Comparison of ENCODE assay signal across 9 cellular contexts in the genomic region with DNA sequence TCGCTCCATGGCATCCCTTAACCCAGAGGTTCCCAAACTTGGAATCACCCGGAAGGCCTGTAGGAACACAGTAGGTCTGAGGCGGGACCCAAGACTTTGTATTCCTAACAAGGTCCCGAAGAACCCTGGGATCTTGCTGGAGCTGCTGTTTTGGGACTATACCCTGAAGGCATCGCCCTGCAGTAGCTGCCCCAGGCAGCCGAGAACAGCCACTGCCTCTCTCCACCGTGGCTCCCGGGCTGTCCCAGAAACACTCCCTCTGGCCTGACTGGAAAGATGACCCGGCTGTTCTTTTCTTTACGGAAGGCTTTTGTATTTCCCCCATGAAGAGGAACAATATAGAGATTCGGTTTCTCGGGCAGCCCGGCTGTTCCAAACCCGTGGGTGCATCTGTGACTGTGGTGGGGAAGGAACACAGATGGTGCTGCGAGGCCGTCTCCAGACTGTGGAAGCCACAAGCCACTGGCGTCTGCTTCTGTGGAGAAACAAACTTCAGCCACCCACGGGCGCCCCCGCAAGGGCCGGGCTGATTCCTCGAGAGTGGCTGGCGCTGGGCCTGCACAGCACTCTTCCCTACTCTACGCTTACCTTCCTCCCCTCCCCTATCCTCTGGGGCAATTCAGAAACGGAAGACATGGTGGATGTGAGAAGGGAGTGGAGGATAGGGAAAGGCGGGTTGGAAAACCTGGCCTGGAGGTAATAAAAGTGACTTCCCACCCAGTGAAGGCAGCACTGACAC. TPM values are rescaled to one million over a fixed set of nuclear protein-coding genes. Genes with fewer than 3 reads are reported as not detected.
DNase-seq lines count a peak whose midpoint lies in the region; ATAC-seq and TF ChIP-seq lines count a peak whose summit lies in the region.
"Had no signal": no experiment of that assay in that cellular context is flagged by ENCODE, and none has a peak within 500 bp of the region (broad histone marks: within the 10 kb centered on the region; RNA-seq: fewer than 3 reads in every experiment).

No MANE protein-coding gene starts in this region.

- no peak for TF ChIP-seq CTCF in GM06990 (IDR thresholded peaks at IDR 0.05; ENCODE audit: insufficient read depth, low read length, poor library complexity, severe bottlenecking)

- DNase-seq in GM06990 (ENCODE audit: extremely low read depth, insufficient read length) (peak; percentile 18), NCI-H82 (lab: John Stamatoyannopoulos, UW) (peak; percentile 56), germinal center (ENCODE audit: low spot score) (peak; percentile 24), posterior cingulate gyrus (peak; percentile 38 to 96 (median 74)), cerebellum (ENCODE audit: low spot score) (no peak)
- DNase-seq in CD4-positive, alpha-beta memory T cell: no peak
- DNase-seq: activated naive CD8-positive, alpha-beta T cell treated with anti-CD3 and anti-CD28 coated beads, Interleukin-2, amount 10 ng/mL, durations not matched to agents 7 days and 5 days had no signal

- intact Hi-C loops in posterior cingulate gyrus (cut with DNase I): no loop called here
- intact Hi-C loops in CD4-positive, alpha-beta memory T cell (cut with micrococcal nuclease): no loop called here

- peaks cover 7% of the 10 kb centered on the region in 2 donors for H3K27me3 Mint-ChIP-seq in CD4-positive, alpha-beta memory T cell

- no peak overlapping the region for H3K27ac ChIP-seq in CD4-positive, alpha-beta memory T cell (ENCODE audit: low read depth, low read length)

- no peaks in the 10 kb centered on the region for H3K27me3 ChIP-seq in GM06990 (replicated peaks; ENCODE audit: control insufficient read depth, insufficient read depth, low read length)
- H3K27me3 ChIP-seq in CD4-positive, alpha-beta memory T cell (ENCODE audit: insufficient read depth, low read length): no peaks in the 10 kb centered on the region

- CTCF ChIA-PET in CD4-positive, alpha-beta memory T cell (lab: Charles Lee; ENCODE audit: partially characterized antibody): no interaction called here

- ATAC-seq in GM21526 (IDR thresholded peaks at IDR 0.05; ENCODE audit: low FRiP score, unreplicated experiment) (no peak), HG03108 (IDR thresholded peaks at IDR 0.05; ENCODE audit: unreplicated experiment) (no peak)

- H3K36me3 ChIP-seq in GM06990 (ENCODE audit: control insufficient read depth, insufficient read depth, low read length): no peaks in the 10 kb centered on the region
- H3K36me3 ChIP-seq in CD4-positive, alpha-beta memory T cell (ENCODE audit: insufficient read depth, low read length): no peaks in the 10 kb centered on the region

- H3K36me3 Mint-ChIP-seq in CD4-positive, alpha-beta memory T cell: no peaks in the 10 kb centered on the region
- H3K36me3 Mint-ChIP-seq: activated naive CD8-positive, alpha-beta T cell treated with anti-CD3 and anti-CD28 coated beads, Interleukin-2, amount 10 ng/mL, durations not matched to agents 7 days and 5 days had no signal

- peaks cover 0 to 8% (median 2%) of the 10 kb centered on the region in 4 donors for H3K4me1 Mint-ChIP-seq in CD4-positive, alpha-beta memory T cell

- H3K4me1 ChIP-seq in CD4-positive, alpha-beta memory T cell (ENCODE audit: insufficient read depth, low read length): no peaks in the 10 kb centered on the region

- no peaks in the 10 kb centered on the region for H3K9me3 ChIP-seq in CD4-positive, alpha-beta memory T cell (ENCODE audit: control insufficient read depth in 1 of 2, low read length in 2 of 2)

- POLR2A ChIA-PET in CD4-positive, alpha-beta memory T cell (lab: Charles Lee; ENCODE audit: partially characterized antibody): no interaction called here

- no peak overlapping the region for H3K4me3 Mint-ChIP-seq in CD4-positive, alpha-beta memory T cell
- H3K4me3 Mint-ChIP-seq: activated naive CD8-positive, alpha-beta T cell treated with anti-CD3 and anti-CD28 coated beads, Interleukin-2, amount 10 ng/mL, durations not matched to agents 7 days and 5 days had no signal

- no peak overlapping the region for H3K4me3 ChIP-seq in GM06990 (replicated peaks; ENCODE audit: low read depth, low read length)
- H3K4me3 ChIP-seq in CD4-positive, alpha-beta memory T cell (ENCODE audit: low read length in 2 of 2): no peak overlapping the region

- no peaks in the 10 kb centered on the region for H3K9me3 Mint-ChIP-seq in CD4-positive, alpha-beta memory T cell
- H3K9me3 Mint-ChIP-seq: activated naive CD8-positive, alpha-beta T cell treated with anti-CD3 and anti-CD28 coated beads, Interleukin-2, amount 10 ng/mL, durations not matched to agents 7 days and 5 days had no signal

- H3K27ac Mint-ChIP-seq in CD4-positive, alpha-beta memory T cell: peak overlapping the region in 1 of 7 donors; percentile 75
- H3K27ac Mint-ChIP-seq: activated naive CD8-positive, alpha-beta T cell treated with anti-CD3 and anti-CD28 coated beads, Interleukin-2, amount 10 ng/mL, durations not matched to agents 7 days and 5 days had no signal

RNA-seq across cellular contexts. Expression of a gene that starts 33.8 kb away (rescaled TPM):
- not detected for total RNA-seq in CD4-positive, alpha-beta memory T cell
- under 1 TPM in 1 of 2 donors, not detected in 1; 0.11 TPM for polyA plus RNA-seq in CD4-positive, alpha-beta memory T cell
- 52.3 TPM for total RNA-seq in cerebellum

RNA-seq across cellular contexts. Expression of a gene that starts 58.5 kb away (rescaled TPM):
- total RNA-seq in CD4-positive, alpha-beta memory T cell: 10 to 100 TPM; 10.8 to 12.7 TPM
- polyA plus RNA-seq in CD4-positive, alpha-beta memory T cell: 1 to 10 TPM; 1.5 to 3.1 TPM
- 30.8 TPM for total RNA-seq in cerebellum

Comparison
In these comparisons a context has a peak if more than half of its experiments do, and no peak if none do; other contexts are left out.
1. DNase-seq: peak in GM06990 (single experiment), NCI-H82 (single experiment), germinal center (single experiment) and posterior cingulate gyrus (10 of 10); none in CD4-positive, alpha-beta memory T cell (0 of 5) and cerebellum (single experiment).
2. RNA of a gene that starts 33.8 kb away (total RNA-seq): 52.3 TPM in cerebellum (single experiment); not detected in CD4-positive, alpha-beta memory T cell; every median in the first group is over 10 times any median in the second.